Comparison of ENCODE assay signal across 8 cellular contexts in the genomic region with DNA sequence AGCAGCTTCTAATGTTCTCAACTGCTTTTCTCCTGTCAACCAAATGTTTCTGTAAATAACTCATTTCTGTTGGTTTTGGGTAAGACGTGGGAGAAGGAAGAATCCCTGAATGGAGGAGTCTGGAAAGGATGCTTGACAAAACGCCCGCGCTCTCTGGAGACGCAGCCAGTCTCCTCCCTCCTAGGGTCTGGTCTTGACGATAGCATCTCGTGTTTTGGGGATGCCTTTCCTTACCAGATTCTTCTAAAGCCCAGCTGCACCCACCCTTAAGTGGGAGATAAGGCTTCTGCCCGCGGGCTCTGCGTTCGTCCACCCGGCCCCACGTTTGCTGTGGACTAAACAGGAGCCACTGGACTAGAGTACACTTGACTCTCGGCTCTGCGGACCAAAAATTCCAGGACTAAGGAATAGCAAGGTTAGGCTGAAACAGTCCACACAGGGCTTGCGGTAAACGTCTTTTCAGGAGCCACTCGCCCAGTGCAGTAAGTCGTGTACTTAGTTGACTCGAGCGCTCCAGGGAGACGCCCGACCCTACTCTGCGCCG. TPM values are rescaled to one million over a fixed set of nuclear protein-coding genes. Genes with fewer than 3 reads are reported as not detected.
A peak's percentile ranks its signal among the peaks of the same experiment; 100 is the strongest.
DNase-seq lines count a peak whose midpoint lies in the region; FAIRE-seq and TF ChIP-seq lines count a peak whose summit lies in the region.

No MANE protein-coding gene starts in this region.

- no peaks in the 10 kb centered on the region for H3K27me3 ChIP-seq in sigmoid colon

- TF ChIP-seq CTCF in HEK293 (tag by site-specific recombination; IDR thresholded peaks at IDR 0.05): no peak
- TF ChIP-seq CTCF in sigmoid colon (IDR thresholded peaks at IDR 0.05): no peak

- H3K9me3 ChIP-seq in HEK293 (ENCODE audit: control insufficient read depth, insufficient read depth, low read depth, low read length): no peaks in the 10 kb centered on the region
- H3K9me3 ChIP-seq in sigmoid colon: no peaks in the 10 kb centered on the region

- H3K27ac ChIP-seq in HEK293 (ENCODE audit: extremely low read depth, low read depth, low read length) (no peak overlapping the region), angular gyrus (ENCODE audit: low read depth, low read length) (peak overlapping the region; percentile 95), sigmoid colon (peak overlapping the region; percentile 94 to 97 (median 95))

- H3K4me3 ChIP-seq in HEK293 (ENCODE audit: low read depth, low read length) (peak overlapping the region; percentile 59), sigmoid colon (peak overlapping the region; percentile 59 to 83 (median 72))

- DNase-seq in hippocampal formation (lab: John Stamatoyannopoulos, UW) (peak; percentile 29 to 57), sigmoid colon (peak; percentile 81), LoVo (ENCODE audit: low spot score) (no peak), NCI-H146 (lab: John Stamatoyannopoulos, UW) (no peak), GM19239 (ENCODE audit: insufficient read length, low spot score) (no peak)
- no peak for DNase-seq in stimulated activated CD4-positive, alpha-beta T cell treated with anti-CD3 and anti-CD28 coated beads, Interleukin-2, amount 100 ng/mL, for 24 hours

- no peak for TF ChIP-seq POLR2A in sigmoid colon (IDR thresholded peaks at IDR 0.05)

- no peak for FAIRE-seq in GM19239 (lab: Jason Lieb, UNC)

- H3K36me3 ChIP-seq in HEK293 (ENCODE audit: control insufficient read depth in 2 of 2, insufficient read depth in 1 of 2, low read length in 2 of 2): peaks cover 0 to 30% of the 10 kb centered on the region in 2 experiments
- H3K36me3 ChIP-seq in sigmoid colon: peaks cover under 1 to 33% (median 14%) of the 10 kb centered on the region in 4 donors

- intact Hi-C loops in sigmoid colon (cut with DNase I): loop anchor here (5.0 kb wide), 2 partner anchors 38 to 662 kb away; partner anchors contain the start of gene SPIN1

- POLR2A ChIA-PET in HEK293 (lab: Yijun Ruan, JAX): interaction anchor here (0.8 to 1.4 kb wide), 9 partner anchors 8 to 249 kb away, joined by 3 to 4 read pairs (median 3); partner anchors contain the start of genes CDK20 and DAPK1

- CTCF ChIA-PET in HEK293 (lab: Yijun Ruan, JAX): interaction anchor here (1.7 kb wide), 1 partner anchor 41 kb away, joined by 7 read pairs; no protein-coding TSS in a partner anchor

- WGBS in sigmoid colon, 2 donors: 7 to 8% methylated on average over 25 of the region's 25 CpGs

- H3K4me1 ChIP-seq in HEK293 (ENCODE audit: control insufficient read depth, insufficient read depth, low read length) (no peaks in the 10 kb centered on the region), sigmoid colon (peaks cover 0 to 46% (median 32%) of the 10 kb centered on the region in 4 donors)

- no peak for TF ChIP-seq EP300 in sigmoid colon (IDR thresholded peaks at IDR 0.05)

TF ChIP-seq in HEK293, 187 proteins besides CTCF, POLR2A, EP300 and RAD21:
- TF ChIP-seq, protein P1, sequence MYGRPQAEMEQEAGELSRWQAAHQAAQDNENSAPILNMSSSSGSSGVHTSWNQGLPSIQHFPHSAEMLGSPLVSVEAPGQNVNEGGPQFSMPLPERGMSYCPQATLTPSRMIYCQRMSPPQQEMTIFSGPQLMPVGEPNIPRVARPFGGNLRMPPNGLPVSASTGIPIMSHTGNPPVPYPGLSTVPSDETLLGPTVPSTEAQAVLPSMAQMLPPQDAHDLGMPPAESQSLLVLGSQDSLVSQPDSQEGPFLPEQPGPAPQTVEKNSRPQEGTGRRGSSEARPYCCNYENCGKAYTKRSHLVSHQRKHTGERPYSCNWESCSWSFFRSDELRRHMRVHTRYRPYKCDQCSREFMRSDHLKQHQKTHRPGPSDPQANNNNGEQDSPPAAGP (tag by site-specific recombination; IDR thresholded peaks at IDR 0.05): no peak
- TF ChIP-seq ZXDB (tag by site-specific recombination; IDR thresholded peaks at IDR 0.05): no peak
- TF ChIP-seq, protein P2, sequence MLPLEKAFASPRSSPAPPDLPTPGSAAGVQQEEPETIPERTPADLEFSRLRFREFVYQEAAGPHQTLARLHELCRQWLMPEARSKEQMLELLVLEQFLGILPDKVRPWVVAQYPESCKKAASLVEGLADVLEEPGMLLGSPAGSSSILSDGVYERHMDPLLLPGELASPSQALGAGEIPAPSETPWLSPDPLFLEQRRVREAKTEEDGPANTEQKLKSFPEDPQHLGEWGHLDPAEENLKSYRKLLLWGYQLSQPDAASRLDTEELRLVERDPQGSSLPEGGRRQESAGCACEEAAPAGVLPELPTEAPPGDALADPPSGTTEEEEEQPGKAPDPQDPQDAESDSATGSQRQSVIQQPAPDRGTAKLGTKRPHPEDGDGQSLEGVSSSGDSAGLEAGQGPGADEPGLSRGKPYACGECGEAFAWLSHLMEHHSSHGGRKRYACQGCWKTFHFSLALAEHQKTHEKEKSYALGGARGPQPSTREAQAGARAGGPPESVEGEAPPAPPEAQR (tag by site-specific recombination; IDR thresholded peaks at IDR 0.05): no peak
- no peak for TF ChIP-seq ZFP3 (tag by site-specific recombination; IDR thresholded peaks at IDR 0.05; ENCODE audit: low read depth)
- TF ChIP-seq ZFP41 (tag by site-specific recombination; IDR thresholded peaks at IDR 0.05; ENCODE audit: borderline replicate concordance): no peak
- TF ChIP-seq, protein P3, sequence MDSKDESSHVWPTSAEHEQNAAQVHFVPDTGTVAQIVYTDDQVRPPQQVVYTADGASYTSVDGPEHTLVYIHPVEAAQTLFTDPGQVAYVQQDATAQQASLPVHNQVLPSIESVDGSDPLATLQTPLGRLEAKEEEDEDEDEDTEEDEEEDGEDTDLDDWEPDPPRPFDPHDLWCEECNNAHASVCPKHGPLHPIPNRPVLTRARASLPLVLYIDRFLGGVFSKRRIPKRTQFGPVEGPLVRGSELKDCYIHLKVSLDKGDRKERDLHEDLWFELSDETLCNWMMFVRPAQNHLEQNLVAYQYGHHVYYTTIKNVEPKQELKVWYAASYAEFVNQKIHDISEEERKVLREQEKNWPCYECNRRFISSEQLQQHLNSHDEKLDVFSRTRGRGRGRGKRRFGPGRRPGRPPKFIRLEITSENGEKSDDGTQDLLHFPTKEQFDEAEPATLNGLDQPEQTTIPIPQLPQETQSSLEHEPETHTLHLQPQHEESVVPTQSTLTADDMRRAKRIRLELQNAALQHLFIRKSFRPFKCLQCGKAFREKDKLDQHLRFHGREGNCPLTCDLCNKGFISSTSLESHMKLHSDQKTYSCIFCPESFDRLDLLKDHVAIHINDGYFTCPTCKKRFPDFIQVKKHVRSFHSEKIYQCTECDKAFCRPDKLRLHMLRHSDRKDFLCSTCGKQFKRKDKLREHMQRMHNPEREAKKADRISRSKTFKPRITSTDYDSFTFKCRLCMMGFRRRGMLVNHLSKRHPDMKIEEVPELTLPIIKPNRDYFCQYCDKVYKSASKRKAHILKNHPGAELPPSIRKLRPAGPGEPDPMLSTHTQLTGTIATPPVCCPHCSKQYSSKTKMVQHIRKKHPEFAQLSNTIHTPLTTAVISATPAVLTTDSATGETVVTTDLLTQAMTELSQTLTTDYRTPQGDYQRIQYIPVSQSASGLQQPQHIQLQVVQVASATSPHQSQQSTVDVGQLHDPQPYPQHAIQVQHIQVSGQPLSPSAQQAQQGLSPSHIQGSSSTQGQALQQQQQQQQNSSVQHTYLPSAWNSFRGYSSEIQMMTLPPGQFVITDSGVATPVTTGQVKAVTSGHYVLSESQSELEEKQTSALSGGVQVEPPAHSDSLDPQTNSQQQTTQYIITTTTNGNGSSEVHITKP (tag by site-specific recombination; IDR thresholded peaks at IDR 0.05): no peak
- TF ChIP-seq ZNF792 (tag by site-specific recombination; IDR thresholded peaks at IDR 0.05): no peak
- TF ChIP-seq ZBTB8A (tag by site-specific recombination; IDR thresholded peaks at IDR 0.05): no peak
- TF ChIP-seq, protein P4, sequence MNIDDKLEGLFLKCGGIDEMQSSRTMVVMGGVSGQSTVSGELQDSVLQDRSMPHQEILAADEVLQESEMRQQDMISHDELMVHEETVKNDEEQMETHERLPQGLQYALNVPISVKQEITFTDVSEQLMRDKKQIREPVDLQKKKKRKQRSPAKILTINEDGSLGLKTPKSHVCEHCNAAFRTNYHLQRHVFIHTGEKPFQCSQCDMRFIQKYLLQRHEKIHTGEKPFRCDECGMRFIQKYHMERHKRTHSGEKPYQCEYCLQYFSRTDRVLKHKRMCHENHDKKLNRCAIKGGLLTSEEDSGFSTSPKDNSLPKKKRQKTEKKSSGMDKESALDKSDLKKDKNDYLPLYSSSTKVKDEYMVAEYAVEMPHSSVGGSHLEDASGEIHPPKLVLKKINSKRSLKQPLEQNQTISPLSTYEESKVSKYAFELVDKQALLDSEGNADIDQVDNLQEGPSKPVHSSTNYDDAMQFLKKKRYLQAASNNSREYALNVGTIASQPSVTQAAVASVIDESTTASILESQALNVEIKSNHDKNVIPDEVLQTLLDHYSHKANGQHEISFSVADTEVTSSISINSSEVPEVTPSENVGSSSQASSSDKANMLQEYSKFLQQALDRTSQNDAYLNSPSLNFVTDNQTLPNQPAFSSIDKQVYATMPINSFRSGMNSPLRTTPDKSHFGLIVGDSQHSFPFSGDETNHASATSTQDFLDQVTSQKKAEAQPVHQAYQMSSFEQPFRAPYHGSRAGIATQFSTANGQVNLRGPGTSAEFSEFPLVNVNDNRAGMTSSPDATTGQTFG (tag by site-specific recombination; IDR thresholded peaks at IDR 0.05; ENCODE audit: borderline replicate concordance): no peak
- no peak for TF ChIP-seq ZNF426 (tag by site-specific recombination; IDR thresholded peaks at IDR 0.05)
- TF ChIP-seq ZNF549 (tag by site-specific recombination; IDR thresholded peaks at IDR 0.05): no peak
- TF ChIP-seq ZNF37A (tag by site-specific recombination; IDR thresholded peaks at IDR 0.05): no peak
- TF ChIP-seq ZNF366 (tag by site-specific recombination; conservative IDR thresholded peaks at IDR 0.05): no peak
TF ChIP-seq in HEK293: peak in this region for 0.

RNA-seq across cellular contexts. Expression of gene CTSL, which starts 0.5 kb away (rescaled TPM):
- total RNA-seq in sigmoid colon: 100 to 1,000 TPM; 107 to 179 (median 147) TPM
- 10 to 100 TPM; 35.4 to 96.6 (median 92.1) TPM for polyA plus RNA-seq in sigmoid colon

Comparison
In these comparisons a context has a peak if more than half of its experiments do, and no peak if none do; other contexts are left out.
1. DNase-seq: peak in hippocampal formation (2 of 2) and sigmoid colon (single experiment); none in LoVo (single experiment), stimulated activated CD4-positive, alpha-beta T cell treated with anti-CD3 and anti-CD28 coated beads, Interleukin-2, amount 100 ng/mL, for 24 hours (0 of 2), NCI-H146 (single experiment) and GM19239 (single experiment).